ENCODE assay signal across 13 cellular contexts in the genomic region with DNA sequence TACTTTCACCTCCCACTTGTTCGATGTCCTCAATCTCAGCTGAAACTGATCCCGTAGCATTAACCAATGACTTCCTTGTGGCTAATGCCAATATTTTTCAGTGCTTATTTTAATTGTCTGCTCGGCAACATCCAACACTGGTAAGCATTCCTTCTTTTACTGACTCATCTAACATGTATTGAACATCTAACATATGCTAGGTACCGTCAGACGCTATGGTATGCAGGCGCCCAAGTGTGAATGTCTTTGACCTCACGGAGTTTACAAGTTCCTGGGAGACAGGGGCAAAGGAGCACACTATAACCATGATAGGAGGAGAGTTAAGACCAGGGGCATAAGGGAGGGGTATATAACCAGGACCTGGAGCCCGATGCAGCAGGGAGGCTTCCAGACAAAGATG. TPM values are rescaled to one million over a fixed set of nuclear protein-coding genes. Genes with fewer than 3 reads are reported as not detected.
DNase-seq lines count a peak whose midpoint lies in the region; ATAC-seq and TF ChIP-seq lines count a peak whose summit lies in the region.
"Had no signal": no experiment of that assay in that cellular context is flagged by ENCODE, and none has a peak within 500 bp of the region (broad histone marks: within the 10 kb centered on the region; RNA-seq: fewer than 3 reads in every experiment).

No MANE protein-coding gene starts in this region.

- H3K9me3 ChIP-seq in T-helper 17 cell (ENCODE audit: control insufficient read depth, low read length, poor library complexity, severe bottlenecking): no peaks in the 10 kb centered on the region
- H3K9me3 ChIP-seq: left lung had no signal

- DNase-seq in activated naive CD4-positive, alpha-beta T cell treated with anti-CD3 and anti-CD28 coated beads, Interleukin-2, amount 10 ng/mL, durations not matched to agents 7 days and 5 days: no peak
- no peak for DNase-seq in activated naive CD4-positive, alpha-beta T cell treated with anti-CD3 and anti-CD28 coated beads, Interleukin-2, amount 50 U/mL, for 16 hours
- DNase-seq in T-helper 17 cell (no peak), glutamatergic neuron (no peak), HUDEP-2 (lab: John Stamatoyannopoulos, UW; ENCODE audit: unreplicated experiment in 76 of 76) (no peak), midbrain (lab: John Stamatoyannopoulos, UW) (no peak), NCI-H1105 treated with DMSO at 0.1 percent for 48 hours (lab: John Stamatoyannopoulos, UW) (no peak)
- DNase-seq: activated effector memory CD4-positive, alpha-beta T cell treated with anti-CD3 and anti-CD28 coated beads, Interleukin-2, amount 50 U/mL, for 16 hours; AML-193; NCI-H2107 had no signal

- H3K27ac Mint-ChIP-seq in activated naive CD4-positive, alpha-beta T cell treated with anti-CD3 and anti-CD28 coated beads, Interleukin-2, amount 10 ng/mL, durations not matched to agents 7 days and 5 days: peak overlapping the region; percentile 70
- H3K27ac Mint-ChIP-seq in T-helper 17 cell: peak overlapping the region; percentile 87
- H3K27ac Mint-ChIP-seq in glutamatergic neuron (ENCODE audit: unreplicated experiment): peak overlapping the region; percentile 52
- peak overlapping the region; percentile 9 for H3K27ac Mint-ChIP-seq in stimulated activated memory B cell treated with anti-CD40 and anti-IgM and Interleukin-4, amounts not matched to agents 10 μg/mL and 1 μg/mL and 100 μg/mL, for 72 hours

- peaks cover 5% of the 10 kb centered on the region for H3K27me3 Mint-ChIP-seq in activated naive CD4-positive, alpha-beta T cell treated with anti-CD3 and anti-CD28 coated beads, Interleukin-2, amount 10 ng/mL, durations not matched to agents 7 days and 5 days
- no peaks in the 10 kb centered on the region for H3K27me3 Mint-ChIP-seq in T-helper 17 cell
- peaks cover 10% of the 10 kb centered on the region for H3K27me3 Mint-ChIP-seq in glutamatergic neuron (ENCODE audit: unreplicated experiment)
- H3K27me3 Mint-ChIP-seq in stimulated activated memory B cell treated with anti-CD40 and anti-IgM and Interleukin-4, amounts not matched to agents 10 μg/mL and 1 μg/mL and 100 μg/mL, for 72 hours: no peaks in the 10 kb centered on the region

- H3K36me3 Mint-ChIP-seq in activated naive CD4-positive, alpha-beta T cell treated with anti-CD3 and anti-CD28 coated beads, Interleukin-2, amount 10 ng/mL, durations not matched to agents 7 days and 5 days: peaks cover 31% of the 10 kb centered on the region
- H3K36me3 Mint-ChIP-seq in T-helper 17 cell (ENCODE audit: low read depth) (peaks cover 10% of the 10 kb centered on the region), glutamatergic neuron (ENCODE audit: unreplicated experiment) (peaks cover 4% of the 10 kb centered on the region)
- peaks cover 48% of the 10 kb centered on the region for H3K36me3 Mint-ChIP-seq in stimulated activated memory B cell treated with anti-CD40 and anti-IgM and Interleukin-4, amounts not matched to agents 10 μg/mL and 1 μg/mL and 100 μg/mL, for 72 hours

- CTCF ChIA-PET in activated naive CD4-positive, alpha-beta T cell treated with anti-CD3 and anti-CD28 coated beads, Interleukin-2, amount 10 ng/mL, durations not matched to agents 7 days and 5 days (lab: Charles Lee): interaction anchor here (1.0 kb wide), 1 partner anchor 31 kb away, joined by 4 read pairs; no protein-coding TSS in a partner anchor

- peak overlapping the region; percentile 94 for H3K4me3 Mint-ChIP-seq in activated naive CD4-positive, alpha-beta T cell treated with anti-CD3 and anti-CD28 coated beads, Interleukin-2, amount 10 ng/mL, durations not matched to agents 7 days and 5 days
- H3K4me3 Mint-ChIP-seq in T-helper 17 cell (peak overlapping the region; percentile 96), glutamatergic neuron (ENCODE audit: unreplicated experiment) (peak overlapping the region; percentile 97)
- H3K4me3 Mint-ChIP-seq in stimulated activated memory B cell treated with anti-CD40 and anti-IgM and Interleukin-4, amounts not matched to agents 10 μg/mL and 1 μg/mL and 100 μg/mL, for 72 hours: peak overlapping the region; percentile 98

- no peak for ATAC-seq in T-helper 17 cell
- ATAC-seq in stimulated activated memory B cell treated with anti-CD40 and anti-IgM and Interleukin-4, amounts not matched to agents 10 μg/mL and 1 μg/mL and 100 μg/mL, for 72 hours: no peak
- ATAC-seq: left lung had no signal

- peaks cover 49% of the 10 kb centered on the region for H3K4me1 Mint-ChIP-seq in activated naive CD4-positive, alpha-beta T cell treated with anti-CD3 and anti-CD28 coated beads, Interleukin-2, amount 10 ng/mL, durations not matched to agents 7 days and 5 days
- peaks cover 35% of the 10 kb centered on the region for H3K4me1 Mint-ChIP-seq in T-helper 17 cell
- peaks cover 23% of the 10 kb centered on the region for H3K4me1 Mint-ChIP-seq in glutamatergic neuron (ENCODE audit: low read depth, unreplicated experiment)
- H3K4me1 Mint-ChIP-seq in stimulated activated memory B cell treated with anti-CD40 and anti-IgM and Interleukin-4, amounts not matched to agents 10 μg/mL and 1 μg/mL and 100 μg/mL, for 72 hours: peaks cover 43% of the 10 kb centered on the region

- H3K9me3 Mint-ChIP-seq in activated naive CD4-positive, alpha-beta T cell treated with anti-CD3 and anti-CD28 coated beads, Interleukin-2, amount 10 ng/mL, durations not matched to agents 7 days and 5 days: no peaks in the 10 kb centered on the region
- H3K9me3 Mint-ChIP-seq in glutamatergic neuron (ENCODE audit: unreplicated experiment): peaks cover 18% of the 10 kb centered on the region
- H3K9me3 Mint-ChIP-seq in stimulated activated memory B cell treated with anti-CD40 and anti-IgM and Interleukin-4, amounts not matched to agents 10 μg/mL and 1 μg/mL and 100 μg/mL, for 72 hours: no peaks in the 10 kb centered on the region

- no peak for TF ChIP-seq CTCF in glutamatergic neuron (IDR thresholded peaks at IDR 0.05; ENCODE audit: partially characterized antibody, unreplicated experiment)

RNA-seq across cellular contexts. Expression of a gene that starts 1.7 kb away (rescaled TPM):
- total RNA-seq in T-helper 17 cell (10 to 100 TPM; 44.3 to 53.9 TPM), glutamatergic neuron (ENCODE audit: unreplicated experiment) (44.0 TPM)

RNA-seq across cellular contexts. Expression of a gene that starts 4.3 kb away (rescaled TPM):
- 1 to 10 TPM; 2.4 to 2.8 TPM for total RNA-seq in T-helper 17 cell
- total RNA-seq in glutamatergic neuron (ENCODE audit: unreplicated experiment): 42.7 TPM

RNA-seq across cellular contexts. Expression of a gene that starts 6.9 kb away (rescaled TPM):
- total RNA-seq in T-helper 17 cell (1 to 10 TPM; 1.9 to 3.4 TPM), glutamatergic neuron (ENCODE audit: unreplicated experiment) (1.9 TPM)

RNA-seq across cellular contexts. Expression of a gene that starts 26.3 kb away (rescaled TPM):
- total RNA-seq in T-helper 17 cell (not detected), glutamatergic neuron (ENCODE audit: unreplicated experiment) (11.4 TPM)
- total RNA-seq: pulmonary artery endothelial cell had no signal

RNA-seq across cellular contexts. Expression of a gene that starts 28.4 kb away (rescaled TPM):
- 1 to 10 TPM; 5.4 TPM for total RNA-seq in T-helper 17 cell
- total RNA-seq in glutamatergic neuron (ENCODE audit: unreplicated experiment): 2.8 TPM

Comparison
In these comparisons a context has a peak if more than half of its experiments do, and no peak if none do; other contexts are left out.
1. H3K27ac Mint-ChIP-seq: peak in every context shown above with its lines; median percentile 87 in T-helper 17 cell; 70 in activated naive CD4-positive, alpha-beta T cell treated with anti-CD3 and anti-CD28 coated beads, Interleukin-2, amount 10 ng/mL, durations not matched to agents 7 days and 5 days; 52 in glutamatergic neuron; 9 in stimulated activated memory B cell treated with anti-CD40 and anti-IgM and Interleukin-4, amounts not matched to agents 10 μg/mL and 1 μg/mL and 100 μg/mL, for 72 hours.
2. RNA of a gene that starts 4.3 kb away (total RNA-seq): 42.7 TPM in glutamatergic neuron (single experiment); 2.4 to 2.8 TPM in T-helper 17 cell; every median in the first group is over 10 times any median in the second.
3. Peak in every context shown above with its lines, with median percentiles within 50 percentile points of each other: H3K4me3 Mint-ChIP-seq.